Comparison of ENCODE assay signal across 11 cellular contexts in the genomic region with DNA sequence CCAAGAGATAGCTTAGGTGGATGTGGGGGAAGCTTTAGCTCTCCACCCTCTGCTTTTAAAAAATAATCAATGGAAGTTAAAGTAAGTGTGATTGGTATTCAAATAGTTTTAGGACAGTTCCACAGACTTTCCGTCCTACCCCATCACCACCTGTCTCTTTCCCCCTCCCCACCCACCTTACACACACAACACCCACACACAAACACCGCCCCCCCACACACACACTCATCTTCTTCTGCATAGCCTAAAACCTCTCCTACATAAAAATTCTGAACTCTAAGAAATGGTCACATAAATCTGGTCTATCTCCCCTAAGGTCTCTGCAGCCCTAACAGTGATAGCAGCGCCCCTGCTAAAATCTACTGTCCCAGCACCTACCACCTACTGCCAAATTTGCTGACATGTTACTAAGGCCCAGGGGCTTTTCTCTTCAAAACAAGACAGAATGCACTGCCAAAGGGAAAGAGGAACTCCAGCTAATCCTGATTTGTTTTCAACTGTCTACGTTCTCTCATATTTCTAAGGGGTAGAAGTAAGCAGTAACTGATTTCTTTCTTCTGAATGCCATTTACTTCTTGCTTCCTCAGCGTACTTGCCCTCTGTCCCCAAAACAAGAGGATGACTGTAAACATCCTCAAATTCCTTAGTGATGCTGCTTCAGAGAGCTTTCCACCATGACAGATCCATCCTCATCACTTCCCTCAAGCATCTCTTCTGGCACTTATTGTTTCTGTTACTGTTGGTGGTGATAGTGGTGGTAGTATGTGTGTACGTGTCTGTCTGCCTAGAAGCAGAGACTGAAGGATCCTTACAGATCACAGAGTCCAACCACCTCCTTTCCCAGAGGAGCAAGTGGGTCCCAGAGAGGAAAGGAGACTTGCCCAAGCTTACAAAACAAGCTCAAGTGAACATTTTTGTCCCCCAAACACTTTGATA. TPM values are rescaled to one million over a fixed set of nuclear protein-coding genes. Genes with fewer than 3 reads are reported as not detected.
DNase-seq lines count a peak whose midpoint lies in the region; ATAC-seq and TF ChIP-seq lines count a peak whose summit lies in the region.
"Had no signal": no experiment of that assay in that cellular context is flagged by ENCODE, and none has a peak within 500 bp of the region (broad histone marks: within the 10 kb centered on the region; RNA-seq: fewer than 3 reads in every experiment).

No MANE protein-coding gene starts in this region.

- H4K20me1 ChIP-seq in H9 (ENCODE audit: control insufficient read depth, insufficient read depth, insufficient read length), result no peaks in the 10 kb centered on the region

- no peak overlapping the region for H3K14ac ChIP-seq in H9 (ENCODE audit: insufficient read depth, low read length)

- H3K27me3 Mint-ChIP-seq in T-helper 2 cell treated with Interferon-gamma antibody and Interleukin-4, amounts not matched to agents 5 μg/mL and 100 μg/mL, for 36 hours (ENCODE audit: low read depth), result no peaks in the 10 kb centered on the region
- no peaks in the 10 kb centered on the region for H3K27me3 Mint-ChIP-seq in H9 (ENCODE audit: low read depth)
- no peaks in the 10 kb centered on the region for H3K27me3 Mint-ChIP-seq in activated naive CD8-positive, alpha-beta T cell treated with anti-CD3 and anti-CD28 coated beads, Interleukin-2, amount 50 U/mL, for 24 hours
- H3K27me3 Mint-ChIP-seq in naive thymus-derived CD8-positive, alpha-beta T cell, result no peaks in the 10 kb centered on the region

- H3K4me3 ChIP-seq in HAP-1, result no peak overlapping the region
- H3K4me3 ChIP-seq: upper lobe of right lung had no signal

- no peak overlapping the region for H4K91ac ChIP-seq in H9 (ENCODE audit: insufficient read length, low read depth, low read length)

- peaks cover 16% of the 10 kb centered on the region for H3K36me3 Mint-ChIP-seq in T-helper 2 cell treated with Interferon-gamma antibody and Interleukin-4, amounts not matched to agents 5 μg/mL and 100 μg/mL, for 36 hours (ENCODE audit: low read depth)
- H3K36me3 Mint-ChIP-seq in H9 (ENCODE audit: insufficient read depth in 1 of 3, low read depth in 3 of 3), result peaks cover 4 to 19% (median 14%) of the 10 kb centered on the region in 3 experiments; a peak in 5 of 7 replicates
- H3K36me3 Mint-ChIP-seq in activated naive CD8-positive, alpha-beta T cell treated with anti-CD3 and anti-CD28 coated beads, Interleukin-2, amount 50 U/mL, for 24 hours (ENCODE audit: low read depth), result peaks cover 12% of the 10 kb centered on the region
- H3K36me3 Mint-ChIP-seq in naive thymus-derived CD8-positive, alpha-beta T cell, result peaks cover 0 to 21% (median 6%) of the 10 kb centered on the region in 3 donors

- peaks cover 11% of the 10 kb centered on the region for H3K79me1 ChIP-seq in H9 (ENCODE audit: insufficient read depth, low read depth, low read length, poor library complexity, severe bottlenecking)

- H2BK15ac ChIP-seq in H9 (ENCODE audit: low read depth, low read length), result no peak overlapping the region

- H3K27ac ChIP-seq in H9 (ENCODE audit: insufficient read length, low read depth, low read length), result no peak overlapping the region
- H3K27ac ChIP-seq: upper lobe of right lung had no signal

- H2BK120ac ChIP-seq in H9 (ENCODE audit: low read depth, low read length, poor library complexity, severe bottlenecking), result no peak overlapping the region

- H3K23me2 ChIP-seq in H9 (ENCODE audit: insufficient read length, low read depth, low read length, poor library complexity, severe bottlenecking), result no peaks in the 10 kb centered on the region

- H3K9me3 ChIP-seq in H9 (ENCODE audit: control insufficient read depth, low read depth, low read length), result no peaks in the 10 kb centered on the region
- H3K9me3 ChIP-seq in HAP-1, result no peaks in the 10 kb centered on the region
- H3K9me3 ChIP-seq: upper lobe of right lung had no signal

- no peak overlapping the region for H2BK5ac ChIP-seq in H9 (ENCODE audit: insufficient read length, low read length)

- H3K4me3 Mint-ChIP-seq in T-helper 2 cell treated with Interferon-gamma antibody and Interleukin-4, amounts not matched to agents 5 μg/mL and 100 μg/mL, for 36 hours, result peak overlapping the region; percentile 25
- H3K4me3 Mint-ChIP-seq in H9, result no peak overlapping the region
- peak overlapping the region; percentile 7 for H3K4me3 Mint-ChIP-seq in activated naive CD8-positive, alpha-beta T cell treated with anti-CD3 and anti-CD28 coated beads, Interleukin-2, amount 50 U/mL, for 24 hours
- H3K4me3 Mint-ChIP-seq in naive thymus-derived CD8-positive, alpha-beta T cell, result peak overlapping the region in 2 of 10 donors; percentile 31 to 43

- H3K27me3 ChIP-seq in H9 (ENCODE audit: insufficient read depth, low read length) (no peaks in the 10 kb centered on the region), HAP-1 (ENCODE audit: low read depth) (no peaks in the 10 kb centered on the region)
- H3K27me3 ChIP-seq: upper lobe of right lung had no signal

- H2AK5ac ChIP-seq in H9 (ENCODE audit: insufficient read length, low read length), result no peak overlapping the region

- peaks cover 52% of the 10 kb centered on the region for H3K4me1 Mint-ChIP-seq in T-helper 2 cell treated with Interferon-gamma antibody and Interleukin-4, amounts not matched to agents 5 μg/mL and 100 μg/mL, for 36 hours (ENCODE audit: low read depth)
- H3K4me1 Mint-ChIP-seq in H9, result peaks cover 9 to 23% of the 10 kb centered on the region in 2 experiments
- H3K4me1 Mint-ChIP-seq in activated naive CD8-positive, alpha-beta T cell treated with anti-CD3 and anti-CD28 coated beads, Interleukin-2, amount 50 U/mL, for 24 hours, result peaks cover 71% of the 10 kb centered on the region
- H3K4me1 Mint-ChIP-seq in naive thymus-derived CD8-positive, alpha-beta T cell, result peaks cover 26 to 69% (median 38%) of the 10 kb centered on the region in 4 donors

- peaks cover 3% of the 10 kb centered on the region for H3K4me1 ChIP-seq in H9 (ENCODE audit: insufficient read depth, low read length)
- H3K4me1 ChIP-seq in HAP-1, result no peaks in the 10 kb centered on the region

- no peak for ATAC-seq in activated naive CD8-positive, alpha-beta T cell treated with anti-CD3 and anti-CD28 coated beads, Interleukin-2, amount 50 U/mL, for 24 hours
- no peak for ATAC-seq in naive thymus-derived CD8-positive, alpha-beta T cell
- ATAC-seq in HG03159 (IDR thresholded peaks at IDR 0.05; ENCODE audit: unreplicated experiment), result no peak
- ATAC-seq: sciatic nerve, upper lobe of right lung had no signal

- POLR2A ChIA-PET in naive thymus-derived CD8-positive, alpha-beta T cell (lab: Charles Lee), result no interaction called here

- no peak overlapping the region for H4K5ac ChIP-seq in H9 (ENCODE audit: insufficient read length, low read depth, low read length)

- no peak overlapping the region for H3K23ac ChIP-seq in H9 (ENCODE audit: insufficient read length, low read depth, low read length)

- H3K79me2 ChIP-seq in H9 (ENCODE audit: insufficient read depth, low read length), result peaks cover 12% of the 10 kb centered on the region; the same call in 1 of the 2 replicates

- no peak for DNase-seq in T-helper 2 cell treated with Interferon-gamma antibody and Interleukin-4, amounts not matched to agents 5 μg/mL and 100 μg/mL, for 36 hours (ENCODE audit: low spot score)
- DNase-seq in T-helper 2 cell (no peak), H9 (no peak), HAP-1 (ENCODE audit: low spot score in 2 of 2) (no peak), kidney tubule cell (ENCODE audit: low spot score) (no peak)
- no peak for DNase-seq in activated naive CD8-positive, alpha-beta T cell treated with anti-CD3 and anti-CD28 coated beads, Interleukin-2, amount 50 U/mL, for 24 hours
- no peak for DNase-seq in naive thymus-derived CD8-positive, alpha-beta T cell
- DNase-seq: NCI-H1930, upper lobe of right lung had no signal

- no peak overlapping the region for H2BK12ac ChIP-seq in H9 (ENCODE audit: insufficient read length, low read depth, low read length)

- 100% methylated on average over 1 of the region's 6 CpGs for WGBS in H9 (ENCODE audit: extremely low coverage, insufficient read length, low lambda C conversion rate)

- H4K8ac ChIP-seq in H9 (replicated peaks; ENCODE audit: insufficient read length, low read depth, low read length), result no peak overlapping the region

- H3K36me3 ChIP-seq in HAP-1 (replicated peaks), result peaks cover 4% of the 10 kb centered on the region

- no peak overlapping the region for H3K4me2 ChIP-seq in H9 (ENCODE audit: insufficient read depth, insufficient read length, low read length)

- H3K18ac ChIP-seq in H9 (ENCODE audit: insufficient read length, low read depth, low read length), result no peak overlapping the region

- in situ Hi-C loops in HAP-1 (cut with MboI; ENCODE audit: low sequenced_read_pairs), result no loop called here

- no peaks in the 10 kb centered on the region for H3K9me3 Mint-ChIP-seq in T-helper 2 cell treated with Interferon-gamma antibody and Interleukin-4, amounts not matched to agents 5 μg/mL and 100 μg/mL, for 36 hours
- no peaks in the 10 kb centered on the region for H3K9me3 Mint-ChIP-seq in H9
- H3K9me3 Mint-ChIP-seq in activated naive CD8-positive, alpha-beta T cell treated with anti-CD3 and anti-CD28 coated beads, Interleukin-2, amount 50 U/mL, for 24 hours, result no peaks in the 10 kb centered on the region
- H3K9me3 Mint-ChIP-seq in naive thymus-derived CD8-positive, alpha-beta T cell, result no peaks in the 10 kb centered on the region

- H3T11ph ChIP-seq in H9 (ENCODE audit: low read length), result no peak overlapping the region

- no peak overlapping the region for H2BK20ac ChIP-seq in H9 (ENCODE audit: low read depth, low read length, poor library complexity, severe bottlenecking)

- no peak overlapping the region for H3K4ac ChIP-seq in H9 (ENCODE audit: low read depth, low read length)

- peak overlapping the region; percentile 29 for H3K27ac Mint-ChIP-seq in T-helper 2 cell treated with Interferon-gamma antibody and Interleukin-4, amounts not matched to agents 5 μg/mL and 100 μg/mL, for 36 hours
- H3K27ac Mint-ChIP-seq in H9, result peak overlapping the region; percentile 6 to 70 (median 25); a peak in 6 of 7 replicates
- no peak overlapping the region for H3K27ac Mint-ChIP-seq in activated naive CD8-positive, alpha-beta T cell treated with anti-CD3 and anti-CD28 coated beads, Interleukin-2, amount 50 U/mL, for 24 hours
- H3K27ac Mint-ChIP-seq in naive thymus-derived CD8-positive, alpha-beta T cell, result peak overlapping the region in 8 of 10 donors; percentile 2 to 87 (median 44)

- no peak overlapping the region for H3K56ac ChIP-seq in H9 (ENCODE audit: insufficient read length, low read depth, low read length)

- no peak for TF ChIP-seq CTCF in H9 (conservative IDR thresholded peaks at IDR 0.05)

- H2AFZ ChIP-seq in H9 (ENCODE audit: low read length), result no peak overlapping the region

- peak overlapping the region; percentile 17 for H3K9ac ChIP-seq in H9 (ENCODE audit: extremely low read depth, insufficient read length, low read length)

RNA-seq across cellular contexts. Expression of a gene that starts 56.8 kb away (rescaled TPM):
- 45.4 and 48.2 TPM in 2 replicates for total RNA-seq in H9 (2021)
- 10 to 100 TPM; 14.4 to 16.8 TPM for total RNA-seq in naive thymus-derived CD8-positive, alpha-beta T cell
- 10 to 100 TPM in 2 of 3 donors, 1 to 10 TPM in 1; 8.1 to 12.2 (median 10.2) TPM for polyA plus RNA-seq in naive thymus-derived CD8-positive, alpha-beta T cell

Comparison
In these comparisons a context has a peak if more than half of its experiments do, and no peak if none do; other contexts are left out.
1. H3K4me3 Mint-ChIP-seq: peak in T-helper 2 cell treated with Interferon-gamma antibody and Interleukin-4, amounts not matched to agents 5 μg/mL and 100 μg/mL, for 36 hours (single experiment) and activated naive CD8-positive, alpha-beta T cell treated with anti-CD3 and anti-CD28 coated beads, Interleukin-2, amount 50 U/mL, for 24 hours (single experiment); none in H9 (0 of 2).